14 cellular contexts compared by ENCODE assay signal in the genomic region with DNA sequence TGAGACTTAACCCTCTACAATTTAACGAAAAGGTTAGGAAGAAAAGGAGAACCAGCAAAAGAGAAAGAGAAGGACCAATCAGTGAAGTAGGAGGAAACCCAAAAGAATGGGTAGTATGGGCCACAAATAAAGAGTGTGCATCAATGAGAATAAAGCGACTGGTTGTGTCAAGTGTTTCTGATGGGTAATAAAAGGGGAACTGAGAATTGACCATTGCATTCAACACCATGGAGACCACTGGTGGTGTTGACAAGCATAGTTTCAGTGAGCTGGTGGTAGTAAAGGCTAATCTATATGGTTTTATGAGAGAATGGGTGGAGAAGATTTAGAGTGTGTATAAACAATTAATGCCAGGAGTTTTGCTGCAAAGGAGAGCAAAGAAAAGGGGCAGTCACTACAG.
DNase-seq lines count a peak whose midpoint lies in the region; ATAC-seq and TF ChIP-seq lines count a peak whose summit lies in the region.
"Had no signal": no experiment of that assay in that cellular context is flagged by ENCODE, and none has a peak within 500 bp of the region (broad histone marks: within the 10 kb centered on the region; RNA-seq: fewer than 3 reads in every experiment).

No MANE protein-coding gene starts in this region.

- H3K36me3 ChIP-seq in stomach = no peaks in the 10 kb centered on the region
- H3K36me3 ChIP-seq: esophagus squamous epithelium had no signal

- H3K4me3 ChIP-seq in stomach = no peak overlapping the region
- no peak overlapping the region for H3K4me3 ChIP-seq in dorsolateral prefrontal cortex
- H3K4me3 ChIP-seq: esophagus squamous epithelium had no signal

- intact Hi-C loops in stomach (cut with DNase I; ENCODE audit: low total_unique reads) = no loop called here
- intact Hi-C loops in dorsolateral prefrontal cortex (cut with DNase I) = no loop called here

- H3K9me3 ChIP-seq in stomach (no peaks in the 10 kb centered on the region), H9 (ENCODE audit: control insufficient read depth, low read depth, low read length) (no peaks in the 10 kb centered on the region)
- H3K9me3 ChIP-seq: esophagus squamous epithelium had no signal

- H2AK5ac ChIP-seq in H9 (ENCODE audit: insufficient read length, low read length) = no peak overlapping the region

- no peaks in the 10 kb centered on the region for H3K79me1 ChIP-seq in H9 (ENCODE audit: insufficient read depth, low read depth, low read length, poor library complexity, severe bottlenecking)

- H3K27ac ChIP-seq in stomach (no peak overlapping the region), H9 (ENCODE audit: insufficient read length, low read depth, low read length) (no peak overlapping the region), dorsolateral prefrontal cortex (no peak overlapping the region)
- H3K27ac ChIP-seq: esophagus squamous epithelium had no signal

- TF ChIP-seq POLR2A in stomach (IDR thresholded peaks at IDR 0.05) = no peak

- H3K27ac Mint-ChIP-seq in H9 = no peak overlapping the region
- H3K27ac Mint-ChIP-seq: activated CD4-positive, alpha-beta memory T cell treated with anti-CD3 and anti-CD28 coated beads, Interleukin-2, amount 10 ng/mL, durations not matched to agents 7 days and 5 days; activated naive CD4-positive, alpha-beta T cell treated with anti-CD3 and anti-CD28 coated beads, Interleukin-2, amount 50 U/mL, for 24 hours had no signal

- no peak overlapping the region for H2BK120ac ChIP-seq in H9 (ENCODE audit: low read depth, low read length, poor library complexity, severe bottlenecking)

- peaks cover 5 to 6% of the 10 kb centered on the region in 2 experiments for H3K4me1 Mint-ChIP-seq in H9
- H3K4me1 Mint-ChIP-seq: activated CD4-positive, alpha-beta memory T cell treated with anti-CD3 and anti-CD28 coated beads, Interleukin-2, amount 10 ng/mL, durations not matched to agents 7 days and 5 days; activated naive CD4-positive, alpha-beta T cell treated with anti-CD3 and anti-CD28 coated beads, Interleukin-2, amount 50 U/mL, for 24 hours had no signal

- WGBS in stomach, 5 donors = 90 to 97% (median 92%) methylated on average over 2 of the region's 2 CpGs
- no CpG with 5 or more reads among the region's 2 CpGs for WGBS in H9 (ENCODE audit: extremely low coverage, insufficient read length, low lambda C conversion rate)

- no peak overlapping the region for H4K8ac ChIP-seq in H9 (replicated peaks; ENCODE audit: insufficient read length, low read depth, low read length)

- H3K56ac ChIP-seq in H9 (ENCODE audit: insufficient read length, low read depth, low read length) = no peak overlapping the region

- no peaks in the 10 kb centered on the region for H3K9me3 Mint-ChIP-seq in H9
- H3K9me3 Mint-ChIP-seq: activated CD4-positive, alpha-beta memory T cell treated with anti-CD3 and anti-CD28 coated beads, Interleukin-2, amount 10 ng/mL, durations not matched to agents 7 days and 5 days; activated naive CD4-positive, alpha-beta T cell treated with anti-CD3 and anti-CD28 coated beads, Interleukin-2, amount 50 U/mL, for 24 hours had no signal

- no peak overlapping the region for H3K4me3 Mint-ChIP-seq in H9
- H3K4me3 Mint-ChIP-seq: activated CD4-positive, alpha-beta memory T cell treated with anti-CD3 and anti-CD28 coated beads, Interleukin-2, amount 10 ng/mL, durations not matched to agents 7 days and 5 days; activated naive CD4-positive, alpha-beta T cell treated with anti-CD3 and anti-CD28 coated beads, Interleukin-2, amount 50 U/mL, for 24 hours had no signal

- no peak overlapping the region for H4K91ac ChIP-seq in H9 (ENCODE audit: insufficient read length, low read depth, low read length)

- no peaks in the 10 kb centered on the region for H3K4me1 ChIP-seq in stomach
- no peaks in the 10 kb centered on the region for H3K4me1 ChIP-seq in H9 (ENCODE audit: insufficient read depth, low read length)
- H3K4me1 ChIP-seq: esophagus squamous epithelium had no signal

- no peak overlapping the region for H3T11ph ChIP-seq in H9 (ENCODE audit: low read length)

- H4K20me1 ChIP-seq in H9 (ENCODE audit: control insufficient read depth, insufficient read depth, insufficient read length) = no peaks in the 10 kb centered on the region

- no peak overlapping the region for H2BK15ac ChIP-seq in H9 (ENCODE audit: low read depth, low read length)

- H2BK20ac ChIP-seq in H9 (ENCODE audit: low read depth, low read length, poor library complexity, severe bottlenecking) = no peak overlapping the region

- no peak overlapping the region for H3K18ac ChIP-seq in H9 (ENCODE audit: insufficient read length, low read depth, low read length)

- no peak overlapping the region for H4K5ac ChIP-seq in H9 (ENCODE audit: insufficient read length, low read depth, low read length)

- no peak overlapping the region for H3K9ac ChIP-seq in H9 (ENCODE audit: extremely low read depth, insufficient read length, low read length)

- no peaks in the 10 kb centered on the region; a peak in 1 of 7 replicates for H3K36me3 Mint-ChIP-seq in H9 (ENCODE audit: insufficient read depth in 1 of 3, low read depth in 3 of 3)
- H3K36me3 Mint-ChIP-seq: activated naive CD4-positive, alpha-beta T cell treated with anti-CD3 and anti-CD28 coated beads, Interleukin-2, amount 50 U/mL, for 24 hours had no signal

- H2AFZ ChIP-seq in H9 (ENCODE audit: low read length) = no peak overlapping the region

- no peak overlapping the region for H3K23ac ChIP-seq in H9 (ENCODE audit: insufficient read length, low read depth, low read length)

- H3K4me2 ChIP-seq in H9 (ENCODE audit: insufficient read depth, insufficient read length, low read length) = no peak overlapping the region

- no peak overlapping the region for H3K14ac ChIP-seq in H9 (ENCODE audit: insufficient read depth, low read length)

- no peaks in the 10 kb centered on the region for H3K23me2 ChIP-seq in H9 (ENCODE audit: insufficient read length, low read depth, low read length, poor library complexity, severe bottlenecking)

- no peaks in the 10 kb centered on the region for H3K27me3 Mint-ChIP-seq in H9 (ENCODE audit: low read depth)
- H3K27me3 Mint-ChIP-seq: activated CD4-positive, alpha-beta memory T cell treated with anti-CD3 and anti-CD28 coated beads, Interleukin-2, amount 10 ng/mL, durations not matched to agents 7 days and 5 days; activated naive CD4-positive, alpha-beta T cell treated with anti-CD3 and anti-CD28 coated beads, Interleukin-2, amount 50 U/mL, for 24 hours had no signal

- DNase-seq in stomach (no peak), H9 (no peak), COR-L47 (lab: John Stamatoyannopoulos, UW) (no peak), dorsolateral prefrontal cortex (no peak)
- DNase-seq: activated CD4-positive, alpha-beta memory T cell treated with anti-CD3 and anti-CD28 coated beads, Interleukin-2, amount 10 ng/mL, durations not matched to agents 7 days and 5 days; DMS79; esophagus squamous epithelium; NCI-H1436; T-helper 1 cell had no signal

- no peak overlapping the region for H2BK5ac ChIP-seq in H9 (ENCODE audit: insufficient read length, low read length)

- no peak for TF ChIP-seq CTCF in stomach (IDR thresholded peaks at IDR 0.05)
- no peak for TF ChIP-seq CTCF in H9 (conservative IDR thresholded peaks at IDR 0.05)
- TF ChIP-seq CTCF in dorsolateral prefrontal cortex (IDR thresholded peaks at IDR 0.05 in 54 of 56, conservative IDR thresholded peaks at IDR 0.05 in 2 of 56; ENCODE audit: low read depth in 1 of 56, partially characterized antibody in 56 of 56) = no peak

- ATAC-seq in GM18508 (IDR thresholded peaks at IDR 0.05; ENCODE audit: insufficient read depth, unreplicated experiment) (peak; percentile 95), GM19467 (IDR thresholded peaks at IDR 0.05; ENCODE audit: unreplicated experiment) (peak; percentile 91), HG02885 (IDR thresholded peaks at IDR 0.05; ENCODE audit: poor library complexity, unreplicated experiment) (peak; percentile 95), HG03521 (IDR thresholded peaks at IDR 0.05; ENCODE audit: unreplicated experiment) (peak; percentile 95)

- H3K27me3 ChIP-seq in stomach (no peaks in the 10 kb centered on the region), H9 (ENCODE audit: insufficient read depth, low read length) (no peaks in the 10 kb centered on the region), dorsolateral prefrontal cortex (no peaks in the 10 kb centered on the region)
- H3K27me3 ChIP-seq: esophagus squamous epithelium had no signal

- no peak for TF ChIP-seq EP300 in stomach (IDR thresholded peaks at IDR 0.05)

- no peak overlapping the region for H3K4ac ChIP-seq in H9 (ENCODE audit: low read depth, low read length)

- H3K79me2 ChIP-seq in H9 (ENCODE audit: insufficient read depth, low read length) = no peaks in the 10 kb centered on the region

- no peak overlapping the region for H2BK12ac ChIP-seq in H9 (ENCODE audit: insufficient read length, low read depth, low read length)
